Comparison of ENCODE assay signal across 16 cellular contexts in genomic region chr4:11566440-11567022, GRCh38.
DNase-seq lines count a peak whose midpoint lies in the region; ATAC-seq, FAIRE-seq and TF ChIP-seq lines count a peak whose summit lies in the region.
"Had no signal": no experiment of that assay in that cellular context is flagged by ENCODE, and none has a peak within 500 bp of the region (broad histone marks: within the 10 kb centered on the region; RNA-seq: fewer than 3 reads in every experiment).

No MANE protein-coding gene starts in this region.

- 54 to 72% methylated on average over 2 of the region's 2 CpGs for WGBS in esophagus squamous epithelium, 2 donors
- WGBS in HepG2 (ENCODE audit: low lambda C conversion rate) = 4% methylated on average over 2 of the region's 2 CpGs

- in situ Hi-C loops in HepG2 (cut with HindIII; ENCODE audit: extremely low pct_ligation_motif_present, low pct_unique_long_range_greater_than_20kb) = no loop called here

- no peaks in the 10 kb centered on the region for H3K79me2 ChIP-seq in HepG2 (ENCODE audit: insufficient read depth, low read length)
- H3K79me2 ChIP-seq: parathyroid adenoma had no signal

- no peak for TF ChIP-seq RAD21 in HepG2 (CRISPR knock-in tag; IDR thresholded peaks at IDR 0.05)

- CTCF ChIA-PET in HepG2 (lab: Yijun Ruan, JAX; ENCODE audit: low intra/inter-chr PET ratio, low total read pairs) = no interaction called here

- POLR2A ChIA-PET in HepG2 (lab: Yijun Ruan, JAX) = no interaction called here

- TF ChIP-seq CTCF in fibroblast of the aortic adventitia (IDR thresholded peaks at IDR 0.05; ENCODE audit: insufficient read depth, low read length) (no peak), esophagus squamous epithelium (IDR thresholded peaks at IDR 0.05) (no peak), HepG2 (CRISPR knock-in tag; IDR thresholded peaks at IDR 0.05) (no peak)

- no peaks in the 10 kb centered on the region for H3K9me3 ChIP-seq in esophagus squamous epithelium
- H3K9me3 ChIP-seq in HepG2 (ENCODE audit: low read length) = peaks cover 15% of the 10 kb centered on the region
- H3K9me3 ChIP-seq: HAP-1 had no signal

- no peak overlapping the region for H3K4me2 ChIP-seq in HepG2 (ENCODE audit: low read depth, low read length)

- H3K36me3 ChIP-seq in esophagus squamous epithelium = no peaks in the 10 kb centered on the region
- no peaks in the 10 kb centered on the region for H3K36me3 ChIP-seq in HepG2 (replicated peaks in 1 of 2; ENCODE audit: control insufficient read depth in 1 of 2, insufficient read depth in 2 of 2, low read length in 2 of 2)
- H3K36me3 ChIP-seq: HAP-1 had no signal

- no TSS peak for BruUV-seq in HepG2 (replicated peaks; lab: Mats Ljungman, UMichigan)

- H3K27me3 ChIP-seq in esophagus squamous epithelium = no peaks in the 10 kb centered on the region
- H3K27me3 ChIP-seq in HepG2 (ENCODE audit: control insufficient read depth in 1 of 2, insufficient read depth in 2 of 2, low read length in 2 of 2) = no peaks in the 10 kb centered on the region

- no peak for TF ChIP-seq EP300 in HepG2 (IDR thresholded peaks at IDR 0.05; ENCODE audit: low read depth in 2 of 2, low read length in 2 of 2)
- TF ChIP-seq EP300 in HepG2 (CRISPR knock-in tag; IDR thresholded peaks at IDR 0.05; ENCODE audit: borderline replicate concordance) = no peak

- ATAC-seq in GM18873 (IDR thresholded peaks at IDR 0.05; ENCODE audit: low FRiP score, unreplicated experiment) (peak; percentile 80), GM21717 (IDR thresholded peaks at IDR 0.05; ENCODE audit: unreplicated experiment) (peak; percentile 85), HG03342 (IDR thresholded peaks at IDR 0.05; ENCODE audit: unreplicated experiment) (peak; percentile 77), HepG2 (no peak), GM21515 (IDR thresholded peaks at IDR 0.05; ENCODE audit: unreplicated experiment) (no peak)

- FAIRE-seq in GM19239 (lab: Jason Lieb, UNC) (no peak), HepG2 (lab: Jason Lieb, UNC) (no peak)

- H3K27ac ChIP-seq in esophagus squamous epithelium = no peak overlapping the region
- no peak overlapping the region for H3K27ac ChIP-seq in HepG2 (ENCODE audit: extremely low read length, insufficient read depth, low read length)
- H3K27ac ChIP-seq: parathyroid adenoma had no signal

- DNase-seq in fibroblast of the aortic adventitia (ENCODE audit: low read depth) (peak; percentile 80), esophagus squamous epithelium (lab: John Stamatoyannopoulos, UW) (no peak), GM19239 (ENCODE audit: insufficient read length, low spot score) (no peak), HepG2 (ENCODE audit: low spot score) (no peak)
- DNase-seq: CD4-positive, CD25-positive, alpha-beta regulatory T cell; central memory CD4-positive, alpha-beta T cell; KG1; NCI-H446; SHP77; stimulated activated CD4-positive, alpha-beta T cell treated with anti-CD3 and anti-CD28 coated beads, Interleukin-2, amount 100 ng/mL, for 48 hours had no signal

- H4K20me1 ChIP-seq in HepG2 (ENCODE audit: insufficient read depth, low read length) = no peaks in the 10 kb centered on the region

- H3K4me1 ChIP-seq in esophagus squamous epithelium = no peaks in the 10 kb centered on the region
- no peaks in the 10 kb centered on the region for H3K4me1 ChIP-seq in HepG2 (ENCODE audit: insufficient read depth, low read length)
- H3K4me1 ChIP-seq: HAP-1, parathyroid adenoma had no signal

- intact Hi-C loops in esophagus squamous epithelium (cut with DNase I) (no loop called here), HepG2 (cut with micrococcal nuclease; ENCODE audit: unreplicated experiment) (no loop called here)

- H3K9ac ChIP-seq in HepG2 (ENCODE audit: insufficient read depth, low read depth, low read length) = no peak overlapping the region
- H3K9ac ChIP-seq: parathyroid adenoma had no signal

- no peak overlapping the region for H3K4me3 ChIP-seq in fibroblast of the aortic adventitia (ENCODE audit: low read depth, low read length)
- H3K4me3 ChIP-seq in esophagus squamous epithelium = no peak overlapping the region
- H3K4me3 ChIP-seq in HepG2 (replicated peaks in 1 of 3; ENCODE audit: insufficient read depth in 1 of 3, low read depth in 2 of 3, low read length in 3 of 3) = no peak overlapping the region
- H3K4me3 ChIP-seq: HAP-1 had no signal

- no peak overlapping the region for H2AFZ ChIP-seq in HepG2 (ENCODE audit: low read length)
- H2AFZ ChIP-seq: parathyroid adenoma had no signal

- no peak for TF ChIP-seq POLR2A in esophagus squamous epithelium (IDR thresholded peaks at IDR 0.05)
- no peak for TF ChIP-seq POLR2A in HepG2 (IDR thresholded peaks at IDR 0.05; ENCODE audit: insufficient read depth in 1 of 2, low read depth in 2 of 2, low read length in 2 of 2)

TF ChIP-seq in HepG2, 621 proteins besides CTCF, POLR2A, EP300 and RAD21 (continues in another document):
- TF ChIP-seq TAF15 (IDR thresholded peaks at IDR 0.05; ENCODE audit: low read depth, low read length, poor library complexity, severe bottlenecking) (no peak), TRIM24 (CRISPR knock-in tag; IDR thresholded peaks at IDR 0.05) (no peak), NFRKB (IDR thresholded peaks at IDR 0.05) (no peak), BORCS8-MEF2B (CRISPR knock-in tag; IDR thresholded peaks at IDR 0.05) (no peak), CBFB (CRISPR knock-in tag; IDR thresholded peaks at IDR 0.05) (no peak), SYNCRIP (IDR thresholded peaks at IDR 0.05; ENCODE audit: insufficient read depth, low read depth, low read length) (no peak), ZNF362 (CRISPR knock-in tag; IDR thresholded peaks at IDR 0.05; ENCODE audit: borderline replicate concordance) (no peak), U2AF2 (IDR thresholded peaks at IDR 0.05; ENCODE audit: low read depth, low read length) (no peak), ZFP37 (CRISPR knock-in tag; IDR thresholded peaks at IDR 0.05; ENCODE audit: borderline replicate concordance) (no peak), AGO2 (optimal IDR thresholded peaks at IDR 0.05; ENCODE audit: low read depth, low read length) (no peak), NCOA1 (CRISPR knock-in tag; IDR thresholded peaks at IDR 0.05) (no peak), ZNF800 (CRISPR knock-in tag; IDR thresholded peaks at IDR 0.05) (no peak), ZNF556 (CRISPR knock-in tag; IDR thresholded peaks at IDR 0.05; ENCODE audit: borderline replicate concordance) (no peak), ADNP (CRISPR knock-in tag; IDR thresholded peaks at IDR 0.05) (no peak)

Comparison
In these comparisons a context has a peak if more than half of its experiments do, and no peak if none do; other contexts are left out.
1. ATAC-seq: peak in GM18873 (single experiment), GM21717 (single experiment) and HG03342 (single experiment); none in HepG2 (single experiment) and GM21515 (single experiment).